ENCODE assay signal across 8 cellular contexts in genomic region chr18:32093106-32093511, GRCh38. TPM values are rescaled to one million over a fixed set of nuclear protein-coding genes. Genes with fewer than 3 reads are reported as not detected.
A peak's percentile ranks its signal among the peaks of the same experiment; 100 is the strongest.
DNase-seq lines count a peak whose midpoint lies in the region; ATAC-seq and TF ChIP-seq lines count a peak whose summit lies in the region.

No MANE protein-coding gene starts in this region.

- peak; percentile 85 for DNase-seq in DMS 273 (lab: John Stamatoyannopoulos, UW; ENCODE audit: unreplicated experiment)
- peak; percentile 37 for DNase-seq in HK-2 (ENCODE audit: unreplicated experiment)
- peak; percentile 53 for DNase-seq in RPMI7951 (ENCODE audit: low read depth)
- DNase-seq in activated naive CD8-positive, alpha-beta T cell treated with anti-CD3 and anti-CD28 coated beads, Interleukin-2, amount 50 U/mL, for 24 hours: peak; percentile 43
- DNase-seq in Right ventricle myocardium inferior (ENCODE audit: missing footprints): peak; percentile 74
- DNase-seq in omental fat pad (ENCODE audit: low spot score): no peak
- no peak for DNase-seq in middle frontal gyrus (ENCODE audit: extremely low spot score, low spot score)

- ATAC-seq in GM19467 (IDR thresholded peaks at IDR 0.05; ENCODE audit: unreplicated experiment) (peak; percentile 36), Right ventricle myocardium inferior (peak; percentile 1), omental fat pad (ENCODE audit: low FRiP score) (peak; percentile 4)
- ATAC-seq in activated naive CD8-positive, alpha-beta T cell treated with anti-CD3 and anti-CD28 coated beads, Interleukin-2, amount 50 U/mL, for 24 hours: no peak

- H3K9me3 Mint-ChIP-seq in activated naive CD8-positive, alpha-beta T cell treated with anti-CD3 and anti-CD28 coated beads, Interleukin-2, amount 50 U/mL, for 24 hours: no peaks in the 10 kb centered on the region

- H3K27ac Mint-ChIP-seq in activated naive CD8-positive, alpha-beta T cell treated with anti-CD3 and anti-CD28 coated beads, Interleukin-2, amount 50 U/mL, for 24 hours: peak overlapping the region; percentile 95

- peaks cover 47% of the 10 kb centered on the region for H3K4me1 Mint-ChIP-seq in activated naive CD8-positive, alpha-beta T cell treated with anti-CD3 and anti-CD28 coated beads, Interleukin-2, amount 50 U/mL, for 24 hours

- peaks cover 36% of the 10 kb centered on the region for H3K36me3 Mint-ChIP-seq in activated naive CD8-positive, alpha-beta T cell treated with anti-CD3 and anti-CD28 coated beads, Interleukin-2, amount 50 U/mL, for 24 hours (ENCODE audit: low read depth)

- intact Hi-C loops in Right ventricle myocardium inferior (cut with DNase I): loop anchor here (2.0 to 10.0 kb wide), 3 partner anchors 74 to 372 kb away; partner anchors contain the start of genes RNF125 and TRAPPC8

- H3K4me3 Mint-ChIP-seq in activated naive CD8-positive, alpha-beta T cell treated with anti-CD3 and anti-CD28 coated beads, Interleukin-2, amount 50 U/mL, for 24 hours: peak overlapping the region; percentile 97

- no peak for TF ChIP-seq CTCF in omental fat pad (IDR thresholded peaks at IDR 0.05)

- no peaks in the 10 kb centered on the region for H3K27me3 Mint-ChIP-seq in activated naive CD8-positive, alpha-beta T cell treated with anti-CD3 and anti-CD28 coated beads, Interleukin-2, amount 50 U/mL, for 24 hours

RNA-seq across cellular contexts. Expression of gene RNF138, which starts 1.4 kb away (rescaled TPM):
- total RNA-seq in RPMI7951 (2014; rRNA removed; shearing (Covaris generic)): 36.9 and 42.4 TPM in 2 replicates
- total RNA-seq in Right ventricle myocardium inferior: 8.0 TPM
- total RNA-seq in omental fat pad: 10 to 100 TPM; 13.8 to 38.3 (median 31.7) TPM

Comparison
In these comparisons a context has a peak if more than half of its experiments do, and no peak if none do; other contexts are left out.
1. DNase-seq: peak in DMS 273 (single experiment), HK-2 (single experiment), RPMI7951 (single experiment), activated naive CD8-positive, alpha-beta T cell treated with anti-CD3 and anti-CD28 coated beads, Interleukin-2, amount 50 U/mL, for 24 hours (single experiment) and Right ventricle myocardium inferior (single experiment); none in omental fat pad (single experiment) and middle frontal gyrus (single experiment).